14 cellular contexts compared by ENCODE assay signal in genomic region chr10:21720090-21720489, GRCh38.
DNase-seq lines count a peak whose midpoint lies in the region; ATAC-seq, FAIRE-seq and TF ChIP-seq lines count a peak whose summit lies in the region.
"Had no signal": no experiment of that assay in that cellular context is flagged by ENCODE, and none has a peak within 500 bp of the region (broad histone marks: within the 10 kb centered on the region; RNA-seq: fewer than 3 reads in every experiment).

No MANE protein-coding gene starts in this region.

- FAIRE-seq in D721Med (lab: Jason Lieb, UNC) (peak; percentile 29), H54 (lab: Jason Lieb, UNC) (peak; percentile 66), kidney (lab: Jason Lieb, UNC) (no peak)
- FAIRE-seq: endometrium had no signal

- H3K36me3 ChIP-seq in iPS-20b (ENCODE audit: insufficient read depth, low read depth, low read length) (peaks cover 43% of the 10 kb centered on the region; the same call in 1 of the 2 replicates), kidney (ENCODE audit: control insufficient read depth in 1 of 2, insufficient read depth in 2 of 2, low read length in 2 of 2) (peaks cover 2 to 9% of the 10 kb centered on the region in 2 donors)

- H3K9ac ChIP-seq in iPS-20b (ENCODE audit: low read depth, low read length) (peak overlapping the region; percentile 24; the same call in 1 of the 2 replicates), kidney (ENCODE audit: low read length in 2 of 2) (no peak overlapping the region)

- ATAC-seq in GM19397 (IDR thresholded peaks at IDR 0.05; ENCODE audit: unreplicated experiment) (no peak), GM21526 (IDR thresholded peaks at IDR 0.05; ENCODE audit: low FRiP score, unreplicated experiment) (no peak)

- TF ChIP-seq CTCF in D721Med (IDR thresholded peaks at IDR 0.05; ENCODE audit: insufficient read depth, missing control alignments) (no peak), kidney (IDR thresholded peaks at IDR 0.05; ENCODE audit: borderline replicate concordance, extremely low read depth, insufficient read depth) (no peak)

- intact Hi-C loops in kidney (cut with DNase I): no loop called here

- no peaks in the 10 kb centered on the region for H3K9me3 ChIP-seq in iPS-20b (ENCODE audit: insufficient read depth, low read depth, low read length)
- H3K9me3 ChIP-seq in kidney (ENCODE audit: control insufficient read depth in 1 of 2, low read length in 2 of 2): no peaks in the 10 kb centered on the region
- H3K9me3 ChIP-seq: tibial nerve had no signal

- H3K4me3 ChIP-seq in iPS-20b (ENCODE audit: low read length) (peak overlapping the region; percentile 13; the same call in 1 of the 2 replicates), kidney (ENCODE audit: low read length in 2 of 2) (no peak overlapping the region)
- H3K4me3 ChIP-seq: SK-N-MC, tibial nerve had no signal

- no peak overlapping the region for H3K27ac ChIP-seq in iPS-20b (ENCODE audit: low read length)
- H3K27ac ChIP-seq in kidney (ENCODE audit: low read depth in 2 of 2, low read length in 2 of 2): no peak overlapping the region
- H3K27ac ChIP-seq: SK-N-MC, tibial nerve had no signal

- DNase-seq in D721Med (ENCODE audit: insufficient read length, low spot score) (no peak), H54 (ENCODE audit: insufficient read length, low spot score) (no peak), SK-MEL-5 (ENCODE audit: low read depth, low spot score) (peak; percentile 49), kidney (no peak), islet precursor cell (no peak)
- DNase-seq: activated naive CD4-positive, alpha-beta T cell; DMS53; NCI-H2029 had no signal

- no peaks in the 10 kb centered on the region for H3K27me3 ChIP-seq in iPS-20b (ENCODE audit: insufficient read depth, low read length)
- H3K27me3 ChIP-seq: tibial nerve had no signal

- TF ChIP-seq POLR2A in H54 (IDR thresholded peaks at IDR 0.05; ENCODE audit: low read depth, low read length): no peak

- H3K4me1 ChIP-seq in iPS-20b (ENCODE audit: insufficient read depth, low read length) (peaks cover 15% of the 10 kb centered on the region; the same call in 1 of the 2 replicates), kidney (ENCODE audit: control insufficient read depth in 1 of 2, insufficient read depth in 1 of 2, low read depth in 1 of 2, low read length in 2 of 2) (peaks cover 0 to 4% of the 10 kb centered on the region in 2 donors)

- in situ Hi-C loops in SK-MEL-5 (cut with HindIII; ENCODE audit: low pct_unique_long_range_greater_than_20kb, low sequenced_read_pairs): no loop called here
